10 cellular contexts compared by ENCODE assay signal in the genomic region with DNA sequence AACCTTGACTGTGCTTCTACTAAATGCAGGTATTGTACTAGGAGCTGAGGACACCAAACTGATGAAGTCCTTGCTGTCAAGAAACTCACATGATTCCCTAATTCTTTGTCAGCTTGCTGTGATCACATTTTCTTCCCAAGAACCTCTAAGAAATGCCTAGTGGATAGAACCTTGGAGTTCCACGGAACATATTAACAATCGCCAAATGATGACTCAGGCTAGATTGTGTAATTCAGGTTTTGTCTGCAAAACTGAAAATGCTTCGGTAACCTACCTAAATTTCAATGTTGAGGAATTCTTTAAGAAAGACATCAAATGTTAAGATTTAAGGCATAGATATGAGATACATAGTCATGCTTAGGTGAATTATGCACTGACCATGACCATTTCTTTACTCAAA. TPM values are rescaled to one million over a fixed set of nuclear protein-coding genes. Genes with fewer than 3 reads are reported as not detected.
DNase-seq lines count a peak whose midpoint lies in the region; ATAC-seq, FAIRE-seq and TF ChIP-seq lines count a peak whose summit lies in the region.
"Had no signal": no experiment of that assay in that cellular context is flagged by ENCODE, and none has a peak within 500 bp of the region (broad histone marks: within the 10 kb centered on the region; RNA-seq: fewer than 3 reads in every experiment).

No MANE protein-coding gene starts in this region.

- TF ChIP-seq CTCF in IMR-90 (conservative IDR thresholded peaks at IDR 0.05; ENCODE audit: low read depth, low read length) (no peak), K562 (IDR thresholded peaks at IDR 0.05 in 2 of 3, conservative IDR thresholded peaks at IDR 0.05 in 1 of 3; ENCODE audit: insufficient read depth in 2 of 3, low read depth in 1 of 3, low read length in 3 of 3) (no peak)

- H3K36me3 ChIP-seq in IMR-90 (ENCODE audit: control insufficient read depth, insufficient read depth, low read length) (peaks cover 7% of the 10 kb centered on the region), K562 (ENCODE audit: control insufficient read depth, insufficient read depth, low read length) (peaks cover 22% of the 10 kb centered on the region), mesenchymal stem cell (ENCODE audit: control insufficient read depth in 1 of 2, insufficient read depth in 2 of 2, low read depth in 1 of 2, low read length in 2 of 2) (peaks cover 0 to 14% of the 10 kb centered on the region in 2 experiments)

- H2BK5ac ChIP-seq in IMR-90 (ENCODE audit: low read depth, low read length, poor library complexity, severe bottlenecking): peak overlapping the region; percentile 76
- no peak overlapping the region for H2BK5ac ChIP-seq in mesenchymal stem cell (ENCODE audit: low read depth, low read length, poor library complexity, severe bottlenecking)

- peaks cover 4 to 21% of the 10 kb centered on the region in 2 experiments; a peak in 3 of 4 replicates for H3K79me1 ChIP-seq in IMR-90 (ENCODE audit: low read depth in 1 of 2, low read length in 2 of 2)
- H3K79me1 ChIP-seq in mesenchymal stem cell (replicated peaks; ENCODE audit: low read length, poor library complexity, severe bottlenecking): no peaks in the 10 kb centered on the region

- no peaks in the 10 kb centered on the region for H3K27me3 ChIP-seq in IMR-90 (ENCODE audit: control insufficient read depth, insufficient read depth, low read length)
- no peaks in the 10 kb centered on the region for H3K27me3 ChIP-seq in K562 (ENCODE audit: control insufficient read depth in 2 of 2, insufficient read depth in 2 of 2, low read length in 2 of 2)
- H3K27me3 ChIP-seq in mesenchymal stem cell (ENCODE audit: control insufficient read depth in 1 of 2, insufficient read depth in 1 of 2, low read length in 2 of 2): no peaks in the 10 kb centered on the region

- intact Hi-C loops in IMR-90 (cut with micrococcal nuclease) (no loop called here), K562 (cut with micrococcal nuclease) (loop anchor here (10.0 kb wide), 1 partner anchor 249 kb away; the partner anchor contains the start of gene SERBP1)

- BruUV-seq in IMR-90 (replicated peaks; lab: Mats Ljungman, UMichigan): no TSS peak
- BruUV-seq in K562 (replicated peaks; lab: Mats Ljungman, UMichigan): no TSS peak

- H2BK12ac ChIP-seq in mesenchymal stem cell (ENCODE audit: low read length in 2 of 2): no peak overlapping the region

- peak overlapping the region; percentile 85; the same call in 1 of the 2 replicates for H3K18ac ChIP-seq in IMR-90 (ENCODE audit: low read depth, low read length)
- no peak overlapping the region for H3K18ac ChIP-seq in mesenchymal stem cell (ENCODE audit: low read depth in 1 of 2, low read length in 2 of 2)

- H4K8ac ChIP-seq in IMR-90 (ENCODE audit: low read depth in 2 of 2, low read length in 2 of 2) (no peak overlapping the region; a peak in 1 of 4 replicates), mesenchymal stem cell (ENCODE audit: low read length) (no peak overlapping the region)

- H3K56ac ChIP-seq in IMR-90 (ENCODE audit: extremely low read depth, insufficient read depth, low read length): peak overlapping the region; percentile 51

- peak overlapping the region; percentile 61; the same call in 2 of the 3 replicates for H2BK15ac ChIP-seq in IMR-90 (ENCODE audit: low read depth, low read length)
- H2BK15ac ChIP-seq in mesenchymal stem cell (ENCODE audit: low read depth, poor library complexity, severe bottlenecking): no peak overlapping the region

- H3K9me3 ChIP-seq in IMR-90 (ENCODE audit: control insufficient read depth, insufficient read depth, low read length) (no peaks in the 10 kb centered on the region), K562 (replicated peaks; ENCODE audit: control insufficient read depth, insufficient read depth, low read depth, low read length) (no peaks in the 10 kb centered on the region), mesenchymal stem cell (ENCODE audit: control insufficient read depth, low read length) (no peaks in the 10 kb centered on the region)

- DNase-seq in AG20443 (ENCODE audit: low spot score): peak; percentile 40
- DNase-seq in IMR-90: peak; percentile 78
- no peak for DNase-seq in K562 (ENCODE audit: extremely low read depth in 1 of 4, low spot score in 3 of 4)
- peak; percentile 80 for DNase-seq in mesenchymal stem cell
- no peak for DNase-seq in NCI-H1417 treated with DMSO at 0.1 percent for 48 hours (lab: John Stamatoyannopoulos, UW)
- DNase-seq in NCI-H1930 (lab: John Stamatoyannopoulos, UW): no peak
- no peak for DNase-seq in substantia nigra (lab: John Stamatoyannopoulos, UW)
- DNase-seq: NCI-H1694 treated with DMSO at 0.1 percent for 48 hours had no signal

- no peak for TF ChIP-seq RAD21 in IMR-90 (IDR thresholded peaks at IDR 0.05; ENCODE audit: low read length)
- TF ChIP-seq RAD21 in K562 (CRISPR knock-in tag; conservative IDR thresholded peaks at IDR 0.05 in 1 of 2, IDR thresholded peaks at IDR 0.05 in 1 of 2): no peak

- POLR2A ChIA-PET in IMR-90 (lab: Charles Lee; ENCODE audit: unreplicated experiment): no interaction called here
- POLR2A ChIA-PET in K562 (lab: Yijun Ruan, JAX): interaction anchor here (0.6 to 5.3 kb wide), 9 partner anchors 11 to 185 kb away, joined by 3 to 62 read pairs (median 5); no protein-coding TSS in a partner anchor

- CTCF ChIA-PET in IMR-90 (lab: Yijun Ruan, JAX): interaction anchor here (0.6 to 2.3 kb wide), 5 partner anchors 67 to 148 kb away, joined by 3 to 11 read pairs (median 5); no protein-coding TSS in a partner anchor
- CTCF ChIA-PET in K562 (lab: Yijun Ruan, JAX; ENCODE audit: low intra/inter-chr PET ratio): no interaction called here

- H4K91ac ChIP-seq in IMR-90 (ENCODE audit: insufficient read depth, low read depth, low read length): peak overlapping the region; percentile 10; the same call in 1 of the 2 replicates
- no peak overlapping the region for H4K91ac ChIP-seq in mesenchymal stem cell (ENCODE audit: low read length)

- no CpG with 5 or more reads among the region's 3 CpGs for WGBS in IMR-90 (ENCODE audit: extremely low coverage in 2 of 2, insufficient read length in 1 of 2), 2 experiments
- WGBS in K562 (ENCODE audit: insufficient coverage, low coverage, missing lambda C conversion rate): 4% methylated on average over 3 of the region's 3 CpGs
- WGBS in mesenchymal stem cell: 7% methylated on average over 2 of the region's 3 CpGs

- H3K4ac ChIP-seq in IMR-90 (ENCODE audit: low read depth, low read length) (peak overlapping the region; percentile 31; the same call in 1 of the 2 replicates), mesenchymal stem cell (ENCODE audit: low read depth in 1 of 2, low read length in 2 of 2) (no peak overlapping the region)

- H3K4me3 ChIP-seq in IMR-90 (ENCODE audit: insufficient read depth, low read depth, low read length): peak overlapping the region; percentile 30; the same call in 1 of the 2 replicates
- H3K4me3 ChIP-seq in K562: no peak overlapping the region
- H3K4me3 ChIP-seq in mesenchymal stem cell (ENCODE audit: insufficient read depth in 1 of 2, low read depth in 1 of 2, low read length in 2 of 2): peak overlapping the region in 1 of 2 experiments; percentile 71

- H3K4me2 ChIP-seq in IMR-90 (ENCODE audit: low read depth, low read length) (peak overlapping the region; percentile 97; the same call in 1 of the 2 replicates), K562 (ENCODE audit: insufficient read depth, low read length) (peak overlapping the region; percentile 86), mesenchymal stem cell (ENCODE audit: low read length, poor library complexity, severe bottlenecking) (no peak overlapping the region)

- H3K23ac ChIP-seq in IMR-90 (ENCODE audit: low read depth, low read length) (peak overlapping the region; percentile 30; the same call in 1 of the 2 replicates), mesenchymal stem cell (ENCODE audit: low read length in 2 of 2) (no peak overlapping the region)

- peaks cover 12% of the 10 kb centered on the region for H4K20me1 ChIP-seq in IMR-90 (ENCODE audit: insufficient read depth, low read length)
- H4K20me1 ChIP-seq in K562 (replicated peaks; ENCODE audit: control insufficient read depth, insufficient read depth, low read length): 0 out of 2 replicates have a peak, but pooled peaks cover 3% of the 10 kb centered on the region

- H3K9me1 ChIP-seq in IMR-90 (ENCODE audit: insufficient read depth, low read length): peaks cover 3% of the 10 kb centered on the region
- no peaks in the 10 kb centered on the region for H3K9me1 ChIP-seq in K562 (ENCODE audit: control insufficient read depth, insufficient read depth, low read length)

- no peak overlapping the region; the same call in 1 of the 2 replicates for H4K5ac ChIP-seq in IMR-90 (ENCODE audit: low read depth, low read length)

- no peak for FAIRE-seq in K562 (lab: Jason Lieb, UNC)
- FAIRE-seq: G401.6 had no signal

- H2AK9ac ChIP-seq in IMR-90 (replicated peaks; ENCODE audit: low read depth, low read length, poor library complexity): no peak overlapping the region

- in situ Hi-C loops in IMR-90 (cut with MboI; ENCODE audit: low sequenced_read_pairs): loop anchor here (25.0 kb wide), 1 partner anchor 121 kb away; no protein-coding TSS in a partner anchor
- in situ Hi-C loops in K562 (cut with MboI): no loop called here

- H3K4me1 ChIP-seq in IMR-90 (ENCODE audit: control insufficient read depth, insufficient read depth, low read length) (peaks cover 8% of the 10 kb centered on the region), K562 (replicated peaks in 1 of 2; ENCODE audit: control insufficient read depth in 2 of 2, insufficient read depth in 2 of 2, low read length in 2 of 2) (peaks cover 18 to 21% of the 10 kb centered on the region in 2 experiments; a peak in 4 of 5 replicates), mesenchymal stem cell (ENCODE audit: control insufficient read depth, insufficient read depth, low read depth, low read length) (peaks cover 2% of the 10 kb centered on the region)

- ATAC-seq in IMR-90 (ENCODE audit: low read depth) (no peak), K562 (no peak), GM19455 (IDR thresholded peaks at IDR 0.05; ENCODE audit: unreplicated experiment) (no peak)

- peak overlapping the region; percentile 41; the same call in 1 of the 2 replicates for H2BK120ac ChIP-seq in IMR-90 (ENCODE audit: low read depth, low read length)
- no peak overlapping the region for H2BK120ac ChIP-seq in mesenchymal stem cell (ENCODE audit: low read depth, low read length)

- H2AFZ ChIP-seq in IMR-90 (replicated peaks; ENCODE audit: low read length, poor library complexity) (no peak overlapping the region), K562 (ENCODE audit: low read depth, low read length) (peak overlapping the region; percentile 82), mesenchymal stem cell (ENCODE audit: low read depth, low read length) (no peak overlapping the region)

- no peak overlapping the region for H3K27ac ChIP-seq in IMR-90 (ENCODE audit: insufficient read depth, low read length)
- peak overlapping the region; percentile 87 for H3K27ac ChIP-seq in K562 (ENCODE audit: extremely low read depth, low read depth, low read length)
- peak overlapping the region; percentile 78 for H3K27ac ChIP-seq in mesenchymal stem cell (ENCODE audit: low read length, poor library complexity, severe bottlenecking)
- H3K27ac ChIP-seq in substantia nigra (ENCODE audit: low read depth, low read length, poor library complexity, severe bottlenecking): no peak overlapping the region

- peaks cover 39% of the 10 kb centered on the region for H3K79me2 ChIP-seq in K562 (ENCODE audit: control insufficient read depth, insufficient read depth, low read length)

- H2AK5ac ChIP-seq in IMR-90 (ENCODE audit: low read depth, low read length): no peak overlapping the region
- H2AK5ac ChIP-seq in mesenchymal stem cell (ENCODE audit: low read length, severe bottlenecking): no peak overlapping the region

- dilution Hi-C loops in IMR-90 (cut with HindIII; ENCODE audit: low sequenced_read_pairs, unreplicated experiment): no loop called here

- no peak overlapping the region for H3K14ac ChIP-seq in IMR-90 (replicated peaks; ENCODE audit: low read depth, low read length)
- H3K14ac ChIP-seq in mesenchymal stem cell (ENCODE audit: low read length in 2 of 2): no peak overlapping the region

- no peak overlapping the region for H3K9ac ChIP-seq in IMR-90 (ENCODE audit: low read depth, low read length)
- H3K9ac ChIP-seq in K562 (ENCODE audit: insufficient read depth in 1 of 2, low read depth in 2 of 2, low read length in 2 of 2): peak overlapping the region in 1 of 2 experiments; percentile 79; a peak in 2 of 4 replicates
- peak overlapping the region; percentile 68 for H3K9ac ChIP-seq in mesenchymal stem cell (ENCODE audit: low read length)

- H2BK20ac ChIP-seq in IMR-90 (ENCODE audit: low read depth, low read length): peak overlapping the region; percentile 63

- no peak for TF ChIP-seq POLR2A in IMR-90 (IDR thresholded peaks at IDR 0.05; ENCODE audit: low read depth, low read length)
- TF ChIP-seq POLR2A in K562 (conservative IDR thresholded peaks at IDR 0.05): no peak

- TF ChIP-seq EP300 in K562 (IDR thresholded peaks at IDR 0.05; ENCODE audit: low read length): no peak

RNA-seq across cellular contexts. Expression of gene GADD45A, which starts 1.7 kb away (rescaled TPM):
- total RNA-seq in IMR-90 (2012; rRNA removed): 10.9 and 16.7 TPM in 2 replicates
- polyA plus RNA-seq in IMR-90 (2012; rRNA removed): 114 and 129 TPM in 2 replicates
- 128 and 171 TPM in 2 replicates for polyA plus RNA-seq in IMR-90 (2012; cell fraction: cytosol; rRNA removed)
- polyA plus RNA-seq in IMR-90 (2012; cell fraction: nucleus; rRNA removed; ENCODE audit: low replicate concordance): 210 and 388 TPM in 2 replicates
- 90.8 and 102 TPM in 2 replicates for total RNA-seq in K562 (2011; cell fraction: chromatin; rRNA removed; ENCODE audit: low replicate concordance)
- total RNA-seq in K562 (2011; cell fraction: nucleolus; rRNA removed): 107 and 116 TPM in 2 replicates
- total RNA-seq in K562 (2011; cell fraction: nucleoplasm; rRNA removed): 70.0 and 72.2 TPM in 2 replicates
- 124 and 128 TPM in 2 replicates for total RNA-seq in K562 (2014; rRNA removed)
- 47.2 and 53.9 TPM in 2 replicates for total RNA-seq in K562 (2014; rRNA removed; fragmentation: Illumina TruSeq; extraction: Trizol)
- 35.6 and 36.3 TPM in 2 replicates for total RNA-seq in K562 (2015; rRNA removed; fragmentation: Illumina TruSeq; extraction: Trizol)
- 131 and 156 TPM in 2 replicates for total RNA-seq in K562 (2021)
- 62.1 and 67.7 TPM in 2 replicates for polyA plus RNA-seq in K562 (2011; rRNA removed)
- polyA plus RNA-seq in K562 (2011; cell fraction: cytosol; rRNA removed): 70.5 and 81.1 TPM in 2 replicates
- 121 and 179 TPM in 2 replicates for polyA plus RNA-seq in K562 (2011; cell fraction: nucleus; rRNA removed)
- polyA plus RNA-seq in K562 (2012): 105 and 115 TPM in 2 replicates
- polyA plus RNA-seq in K562 (2014; fragmentation: Illumina TruSeq; extraction: Trizol): 70.7 and 71.9 TPM in 2 replicates
- 10 to 100 TPM; 21.3 to 22.4 TPM for polyA plus RNA-seq in K562 (2014; fragmentation: Nextera tagmentation; extraction: Ambion mirVana)
- polyA plus RNA-seq in K562 (2014; rRNA removed): 118 and 142 TPM in 2 replicates
- 20.1 and 28.5 TPM in 2 replicates for polyA minus RNA-seq in K562 (2011; rRNA and poly(A)+ RNA removed)
- 39.4 and 64.1 TPM in 2 replicates for polyA minus RNA-seq in K562 (2011; cell fraction: cytosol; rRNA and poly(A)+ RNA removed)
- 113 and 146 TPM in 2 replicates for polyA minus RNA-seq in K562 (2011; cell fraction: nucleus; rRNA and poly(A)+ RNA removed)
- 46.4 TPM for polyA plus RNA-seq in mesenchymal stem cell (2013, experiment 1 of 2)
- 48.5 TPM for polyA plus RNA-seq in mesenchymal stem cell (2013, experiment 2 of 2)

Comparison
In these comparisons a context has a peak if more than half of its experiments do, and no peak if none do; other contexts are left out.
1. DNase-seq: peak in AG20443 (single experiment), IMR-90 (single experiment) and mesenchymal stem cell (single experiment); none in K562 (0 of 4), NCI-H1417 treated with DMSO at 0.1 percent for 48 hours (single experiment), NCI-H1930 (0 of 2) and substantia nigra (0 of 49).
2. H3K27ac ChIP-seq: peak in K562 (single experiment) and mesenchymal stem cell (single experiment); none in IMR-90 (single experiment) and substantia nigra (single experiment).